ENCODE assay signal across 1 cellular context in the genomic region with DNA sequence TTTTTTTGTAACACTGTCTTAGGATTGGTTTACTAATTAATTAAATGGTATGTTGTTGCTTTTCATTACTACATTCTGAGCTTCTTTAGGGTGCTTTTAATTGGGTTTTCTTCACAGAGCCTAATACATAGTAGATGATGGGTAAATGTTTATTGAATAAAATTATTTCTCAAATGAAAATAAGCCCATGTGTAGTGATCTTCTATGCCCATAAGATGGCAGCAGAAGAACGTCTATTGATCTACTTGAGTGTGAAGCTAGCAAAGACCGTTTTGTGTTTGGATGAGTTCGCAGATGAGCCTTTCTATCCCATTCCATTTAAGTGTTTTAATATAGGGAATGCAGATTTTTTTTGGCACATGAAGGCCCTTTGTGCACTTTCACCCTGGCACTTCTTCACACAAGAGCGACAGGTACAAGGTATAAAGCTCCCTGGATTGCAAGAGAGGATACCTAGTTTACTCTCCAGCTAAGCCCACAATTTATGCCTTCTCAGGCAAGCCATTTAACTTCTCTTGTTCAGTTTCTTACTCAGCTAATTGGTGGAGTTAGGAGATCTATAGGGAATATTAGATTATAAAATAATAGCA.
A peak's percentile ranks its signal among the peaks of the same experiment; 100 is the strongest.
TF ChIP-seq lines count a peak whose summit lies in the region.

No MANE protein-coding gene starts in this region.

TF ChIP-seq in K562, 482 proteins besides CTCF, POLR2A, EP300 and RAD21:
- TF ChIP-seq, protein P1, sequence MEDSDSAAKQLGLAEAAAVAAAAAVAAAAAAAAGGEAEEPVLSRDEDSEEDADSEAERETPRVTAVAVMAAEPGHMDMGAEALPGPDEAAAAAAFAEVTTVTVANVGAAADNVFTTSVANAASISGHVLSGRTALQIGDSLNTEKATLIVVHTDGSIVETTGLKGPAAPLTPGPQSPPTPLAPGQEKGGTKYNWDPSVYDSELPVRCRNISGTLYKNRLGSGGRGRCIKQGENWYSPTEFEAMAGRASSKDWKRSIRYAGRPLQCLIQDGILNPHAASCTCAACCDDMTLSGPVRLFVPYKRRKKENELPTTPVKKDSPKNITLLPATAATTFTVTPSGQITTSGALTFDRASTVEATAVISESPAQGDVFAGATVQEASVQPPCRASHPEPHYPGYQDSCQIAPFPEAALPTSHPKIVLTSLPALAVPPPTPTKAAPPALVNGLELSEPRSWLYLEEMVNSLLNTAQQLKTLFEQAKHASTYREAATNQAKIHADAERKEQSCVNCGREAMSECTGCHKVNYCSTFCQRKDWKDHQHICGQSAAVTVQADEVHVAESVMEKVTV (CRISPR knock-in tag; IDR thresholded peaks at IDR 0.05) = 0 out of 2 replicates have a peak, but pooled peaks have one; percentile 26
- peak; percentile 31; the same call in 1 of the 2 replicates for TF ChIP-seq SMC3 (conservative IDR thresholded peaks at IDR 0.05; ENCODE audit: insufficient read depth, low read depth, low read length)
